Comparison of ENCODE assay signal across 1 cellular context in genomic region chr17:39736319-39737165, GRCh38.
A peak's percentile ranks its signal among the peaks of the same experiment; 100 is the strongest.
TF ChIP-seq lines count a peak whose summit lies in the region.

No MANE protein-coding gene starts in this region.

TF ChIP-seq in HEK293, 187 proteins besides CTCF, POLR2A, EP300 and RAD21 (continued from another document):
- no peak for TF ChIP-seq FEZF1 (tag by site-specific recombination; IDR thresholded peaks at IDR 0.05)
- peak; percentile 87; the same call in 1 of the 2 replicates for TF ChIP-seq ZNF394 (tag by site-specific recombination; IDR thresholded peaks at IDR 0.05; ENCODE audit: borderline replicate concordance)
- TF ChIP-seq SP2 (tag by site-specific recombination; IDR thresholded peaks at IDR 0.05): peak; percentile 46
- TF ChIP-seq EGR2 (tag by site-specific recombination; IDR thresholded peaks at IDR 0.05; ENCODE audit: low read depth): peak; percentile 78
- TF ChIP-seq ZNF311 (tag by site-specific recombination; IDR thresholded peaks at IDR 0.05; ENCODE audit: borderline replicate concordance): no peak
- no peak for TF ChIP-seq ZSCAN5A (tag by site-specific recombination; IDR thresholded peaks at IDR 0.05)
- TF ChIP-seq ZNF221 (tag by site-specific recombination; IDR thresholded peaks at IDR 0.05; ENCODE audit: borderline replicate concordance): no peak
- no peak for TF ChIP-seq REST (tag by site-specific recombination; IDR thresholded peaks at IDR 0.05)
- no peak for TF ChIP-seq KLF8 (tag by site-specific recombination; IDR thresholded peaks at IDR 0.05)
- TF ChIP-seq ZFHX2 (tag by site-specific recombination; conservative IDR thresholded peaks at IDR 0.05): peak; percentile 82
- TF ChIP-seq ZBTB1 (tag by site-specific recombination; IDR thresholded peaks at IDR 0.05): no peak
- TF ChIP-seq ZNF214 (tag by site-specific recombination; IDR thresholded peaks at IDR 0.05; ENCODE audit: borderline replicate concordance): no peak
- TF ChIP-seq ZNF692 (tag by site-specific recombination; IDR thresholded peaks at IDR 0.05): no peak
- TF ChIP-seq ELK4 (IDR thresholded peaks at IDR 0.05; ENCODE audit: borderline replicate concordance, low read depth, low read length): no peak
- no peak for TF ChIP-seq SP7 (tag by site-specific recombination; IDR thresholded peaks at IDR 0.05)
- no peak for TF ChIP-seq ZBTB49 (tag by site-specific recombination; IDR thresholded peaks at IDR 0.05; ENCODE audit: low read depth)
- TF ChIP-seq ZNF24 (tag by site-specific recombination; IDR thresholded peaks at IDR 0.05): 0 out of 2 replicates have a peak, but pooled peaks have one; percentile 41
- TF ChIP-seq ZBTB17 (tag by site-specific recombination; IDR thresholded peaks at IDR 0.05): peak; percentile 67
- no peak for TF ChIP-seq ZNF561 (tag by site-specific recombination; IDR thresholded peaks at IDR 0.05; ENCODE audit: borderline replicate concordance)
- TF ChIP-seq ZNF48 (tag by site-specific recombination; IDR thresholded peaks at IDR 0.05): no peak
- no peak for TF ChIP-seq ZNF747 (tag by site-specific recombination; IDR thresholded peaks at IDR 0.05)
- peak; percentile 50; the same call in 1 of the 2 replicates for TF ChIP-seq SP3 (tag by site-specific recombination; IDR thresholded peaks at IDR 0.05)
- no peak for TF ChIP-seq ZNF510 (tag by site-specific recombination; IDR thresholded peaks at IDR 0.05; ENCODE audit: insufficient replicate concordance)
- TF ChIP-seq ZNF114 (tag by site-specific recombination; IDR thresholded peaks at IDR 0.05): no peak
